Comparison of ENCODE assay signal across 9 cellular contexts in the genomic region with DNA sequence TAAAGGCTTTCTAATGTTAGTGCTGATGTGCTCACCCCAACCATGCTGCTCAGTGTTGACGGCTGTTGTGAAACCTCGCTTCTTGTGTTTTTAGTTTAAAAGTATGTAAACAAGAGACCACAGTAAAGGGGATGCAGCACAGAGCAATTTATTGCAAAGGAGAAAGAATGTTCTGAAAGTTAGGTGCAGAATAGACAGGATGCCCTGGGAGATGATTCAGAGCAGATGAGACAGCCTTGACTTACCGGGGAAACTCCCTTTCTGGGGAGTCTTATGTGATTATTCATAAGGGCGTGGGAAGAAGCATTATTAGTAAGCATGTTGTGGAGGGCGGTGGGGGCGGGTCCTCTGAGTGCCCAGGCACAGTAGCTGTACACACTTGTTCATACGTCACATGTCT. TPM values are rescaled to one million over a fixed set of nuclear protein-coding genes. Genes with fewer than 3 reads are reported as not detected.
DNase-seq lines count a peak whose midpoint lies in the region; ATAC-seq and TF ChIP-seq lines count a peak whose summit lies in the region.
"Had no signal": no experiment of that assay in that cellular context is flagged by ENCODE, and none has a peak within 500 bp of the region (broad histone marks: within the 10 kb centered on the region; RNA-seq: fewer than 3 reads in every experiment).

No MANE protein-coding gene starts in this region.

- peaks cover 6% of the 10 kb centered on the region for H3K9me3 ChIP-seq in endodermal cell (ENCODE audit: control insufficient read depth, low read length)
- H3K9me3 ChIP-seq: upper lobe of left lung had no signal

- no peak overlapping the region for H3K27ac Mint-ChIP-seq in endodermal cell

- peaks cover 48% of the 10 kb centered on the region for H3K36me3 ChIP-seq in brain microvascular endothelial cell (replicated peaks)
- peaks cover 26% of the 10 kb centered on the region for H3K36me3 ChIP-seq in endodermal cell (ENCODE audit: control insufficient read depth, insufficient read depth, low read length)

- WGBS in endodermal cell (ENCODE audit: insufficient coverage in 1 of 2, insufficient read length in 1 of 2), 2 experiments: 93 to 97% methylated on average over 7 of the region's 7 CpGs

- H3K4me1 Mint-ChIP-seq in endodermal cell: peaks cover 18% of the 10 kb centered on the region

- H3K27ac ChIP-seq in brain microvascular endothelial cell: peak overlapping the region; percentile 88
- peak overlapping the region in 12 of 21 experiments; percentile 6 to 80 (median 67) for H3K27ac ChIP-seq in skin epidermis
- no peak overlapping the region for H3K27ac ChIP-seq in endodermal cell (ENCODE audit: low read depth, low read length)
- H3K27ac ChIP-seq in substantia nigra (ENCODE audit: low read depth, low read length, poor library complexity, severe bottlenecking): no peak overlapping the region
- H3K27ac ChIP-seq: upper lobe of left lung had no signal

- in situ Hi-C loops in brain microvascular endothelial cell (cut with HindIII; ENCODE audit: low pct_ligation_motif_present, low sequenced_read_pairs): no loop called here

- H3K36me3 Mint-ChIP-seq in endodermal cell (ENCODE audit: low read depth): peaks cover 41% of the 10 kb centered on the region

- no peak overlapping the region for H3K4me3 ChIP-seq in brain microvascular endothelial cell (ENCODE audit: low read depth, low read length)
- H3K4me3 ChIP-seq in skin epidermis: no peak overlapping the region
- no peak overlapping the region for H3K4me3 ChIP-seq in endodermal cell (ENCODE audit: low read length)
- H3K4me3 ChIP-seq: upper lobe of left lung had no signal

- TF ChIP-seq CTCF in brain microvascular endothelial cell (IDR thresholded peaks at IDR 0.05; ENCODE audit: low read depth, low read length, missing control alignments) (no peak), endodermal cell (conservative IDR thresholded peaks at IDR 0.05) (no peak)

- no peak for ATAC-seq in HG03196 (IDR thresholded peaks at IDR 0.05; ENCODE audit: unreplicated experiment)

- H3K4me3 Mint-ChIP-seq in endodermal cell: no peak overlapping the region

- H3K27me3 Mint-ChIP-seq in endodermal cell (ENCODE audit: insufficient read depth): peaks cover 15% of the 10 kb centered on the region

- DNase-seq in ELR (ENCODE audit: low read depth): peak; percentile 99
- DNase-seq in HS-5 (ENCODE audit: low read depth): peak; percentile 98
- peak; percentile 97 for DNase-seq in brain microvascular endothelial cell
- DNase-seq in NCI-H146 (lab: John Stamatoyannopoulos, UW): no peak
- DNase-seq in endodermal cell: no peak
- no peak for DNase-seq in substantia nigra (lab: John Stamatoyannopoulos, UW)
- DNase-seq: upper lobe of left lung had no signal

- no peak overlapping the region for H3K9ac ChIP-seq in endodermal cell (ENCODE audit: extremely low read depth, low read length, poor library complexity, severe bottlenecking)

- H3K27me3 ChIP-seq in brain microvascular endothelial cell (replicated peaks) (no peaks in the 10 kb centered on the region), endodermal cell (ENCODE audit: control insufficient read depth, insufficient read depth, low read length, poor library complexity, severe bottlenecking) (no peaks in the 10 kb centered on the region)
- H3K27me3 ChIP-seq: upper lobe of left lung had no signal

- peaks cover 14% of the 10 kb centered on the region for H3K4me1 ChIP-seq in endodermal cell (ENCODE audit: control insufficient read depth, insufficient read depth, low read length)
- H3K4me1 ChIP-seq: upper lobe of left lung had no signal

- no peaks in the 10 kb centered on the region for H3K9me3 Mint-ChIP-seq in endodermal cell

RNA-seq across cellular contexts. Expression of gene EVC, which starts 47.7 kb away (rescaled TPM):
- total RNA-seq in endodermal cell: 10 to 100 TPM; 25.5 to 29.0 TPM
- 9.9 TPM for polyA plus RNA-seq in endodermal cell (2013, experiment 1 of 2)
- 9.5 TPM for polyA plus RNA-seq in endodermal cell (2013, experiment 2 of 2)

RNA-seq across cellular contexts. Expression of gene EVC2, which starts 50.4 kb away (rescaled TPM):
- 10 to 100 TPM in 1 of 2 donors, 1 to 10 TPM in 1; 9.7 to 11.7 TPM for total RNA-seq in endodermal cell
- polyA plus RNA-seq in endodermal cell (2013, experiment 1 of 2): 4.2 TPM
- polyA plus RNA-seq in endodermal cell (2013, experiment 2 of 2): 3.9 TPM

Comparison
In these comparisons a context has a peak if more than half of its experiments do, and no peak if none do; other contexts are left out.
1. DNase-seq: peak in ELR (single experiment), HS-5 (single experiment) and brain microvascular endothelial cell (single experiment); none in NCI-H146 (single experiment), endodermal cell (single experiment) and substantia nigra (0 of 49).
2. H3K27ac ChIP-seq: peak in brain microvascular endothelial cell (single experiment) and skin epidermis (12 of 21); none in endodermal cell (single experiment) and substantia nigra (single experiment).